Comparison of ENCODE assay signal across 16 cellular contexts in the genomic region with DNA sequence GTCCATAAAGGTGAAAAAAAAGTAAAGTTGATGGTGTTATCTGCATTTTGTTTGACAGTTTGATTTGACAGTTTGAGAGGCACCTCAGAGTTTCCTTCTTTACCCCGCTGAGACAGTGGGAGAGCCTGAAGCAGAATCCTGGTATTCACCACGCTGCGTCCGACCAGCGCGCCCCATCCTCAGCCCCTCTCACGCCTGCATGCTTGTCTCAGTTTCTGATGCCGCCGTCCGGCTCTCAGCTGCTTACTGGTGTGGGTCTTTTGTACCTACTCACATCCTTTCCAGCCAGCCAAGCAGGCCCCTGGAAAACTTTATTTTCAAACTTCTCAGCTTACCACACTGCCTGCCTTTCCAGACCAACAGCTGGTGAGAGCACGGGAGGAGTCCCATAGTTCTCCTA.
A peak's percentile ranks its signal among the peaks of the same experiment; 100 is the strongest.
DNase-seq lines count a peak whose midpoint lies in the region; ATAC-seq and TF ChIP-seq lines count a peak whose summit lies in the region.
"Had no signal": no experiment of that assay in that cellular context is flagged by ENCODE, and none has a peak within 500 bp of the region (broad histone marks: within the 10 kb centered on the region; RNA-seq: fewer than 3 reads in every experiment).

No MANE protein-coding gene starts in this region.

- H3K4me3 ChIP-seq in esophagus muscularis mucosa (no peak overlapping the region), muscle layer of colon (ENCODE audit: low read depth in 1 of 2, low read length in 2 of 2) (no peak overlapping the region), thyroid gland (replicated peaks in 1 of 3) (no peak overlapping the region)
- H3K4me3 ChIP-seq: GM23248 had no signal

- WGBS in esophagus muscularis mucosa, result 97% methylated on average over 11 of the region's 11 CpGs
- WGBS in thyroid gland, 2 donors, result 90 to 93% methylated on average over 11 of the region's 11 CpGs

- H3K36me3 Mint-ChIP-seq in activated naive CD4-positive, alpha-beta T cell treated with anti-CD3 and anti-CD28 coated beads, Interleukin-2, amount 50 U/mL, for 72 hours, result no peaks in the 10 kb centered on the region
- H3K36me3 Mint-ChIP-seq: CD4-positive, alpha-beta memory T cell had no signal

- DNase-seq in esophagus muscularis mucosa (ENCODE audit: extremely low spot score) (peak; percentile 78), thyroid gland (no peak), SK-N-DZ (ENCODE audit: low spot score) (no peak)
- DNase-seq in activated naive CD4-positive, alpha-beta T cell treated with anti-CD3 and anti-CD28 coated beads, Interleukin-2, amount 50 U/mL, for 72 hours (ENCODE audit: low spot score in 2 of 2), result no peak
- DNase-seq: C1 segment of cervical spinal cord; Calu3; CD4-positive, alpha-beta memory T cell; COR-L47; DMS53; DMS79 treated with DMSO at 0.1 percent for 48 hours; GM23248; H9 had no signal

- ATAC-seq in activated naive CD4-positive, alpha-beta T cell treated with anti-CD3 and anti-CD28 coated beads, Interleukin-2, amount 50 U/mL, for 72 hours, result no peak
- no peak for ATAC-seq in GM18517 (IDR thresholded peaks at IDR 0.05; ENCODE audit: unreplicated experiment)
- ATAC-seq: HCT116 had no signal

- TF ChIP-seq POLR2A in esophagus muscularis mucosa (IDR thresholded peaks at IDR 0.05; ENCODE audit: low read depth) (no peak), thyroid gland (IDR thresholded peaks at IDR 0.05) (no peak)

- peaks cover 4 to 59% (median 46%) of the 10 kb centered on the region in 4 donors for H3K36me3 ChIP-seq in esophagus muscularis mucosa
- peaks cover 16% of the 10 kb centered on the region for H3K36me3 ChIP-seq in muscle layer of colon (ENCODE audit: insufficient read depth, low read length)
- H3K36me3 ChIP-seq in thyroid gland, result peaks cover 0 to under 1% of the 10 kb centered on the region in 2 donors

- intact Hi-C loops in esophagus muscularis mucosa (cut with DNase I) (no loop called here), thyroid gland (cut with DNase I) (no loop called here)

- TF ChIP-seq CTCF in esophagus muscularis mucosa (IDR thresholded peaks at IDR 0.05) (no peak), thyroid gland (IDR thresholded peaks at IDR 0.05) (no peak)

- H3K27ac Mint-ChIP-seq in activated naive CD4-positive, alpha-beta T cell treated with anti-CD3 and anti-CD28 coated beads, Interleukin-2, amount 50 U/mL, for 72 hours, result no peak overlapping the region
- H3K27ac Mint-ChIP-seq: H9 had no signal

- H3K9me3 Mint-ChIP-seq in activated naive CD4-positive, alpha-beta T cell treated with anti-CD3 and anti-CD28 coated beads, Interleukin-2, amount 50 U/mL, for 72 hours, result no peaks in the 10 kb centered on the region

- H3K27ac ChIP-seq in angular gyrus (ENCODE audit: low read depth, low read length) (peak overlapping the region; percentile 32), esophagus muscularis mucosa (replicated peaks in 1 of 4) (no peak overlapping the region), muscle layer of colon (ENCODE audit: low read depth, low read length) (peak overlapping the region; percentile 8), thyroid gland (no peak overlapping the region)
- H3K27ac ChIP-seq: GM23248 had no signal

- H3K27me3 ChIP-seq in esophagus muscularis mucosa (no peaks in the 10 kb centered on the region), muscle layer of colon (ENCODE audit: control insufficient read depth in 1 of 2, insufficient read depth in 2 of 2, low read length in 2 of 2) (no peaks in the 10 kb centered on the region), thyroid gland (no peaks in the 10 kb centered on the region)

- H3K9me3 ChIP-seq in esophagus muscularis mucosa (no peaks in the 10 kb centered on the region), muscle layer of colon (ENCODE audit: low read length) (no peaks in the 10 kb centered on the region), thyroid gland (no peaks in the 10 kb centered on the region)

- peaks cover 0 to 27% (median 16%) of the 10 kb centered on the region in 4 donors for H3K4me1 ChIP-seq in esophagus muscularis mucosa
- peaks cover 20% of the 10 kb centered on the region for H3K4me1 ChIP-seq in muscle layer of colon (ENCODE audit: insufficient read depth, low read length)
- H3K4me1 ChIP-seq in thyroid gland, result no peaks in the 10 kb centered on the region

- no peak for TF ChIP-seq EP300 in esophagus muscularis mucosa (IDR thresholded peaks at IDR 0.05)

- no peak overlapping the region for H3K9ac ChIP-seq in muscle layer of colon (ENCODE audit: low read length)
- H3K9ac ChIP-seq: GM23248 had no signal

Comparison
In these comparisons a context has a peak if more than half of its experiments do, and no peak if none do; other contexts are left out.
1. H3K27ac ChIP-seq: peak in angular gyrus (single experiment) and muscle layer of colon (single experiment); none in esophagus muscularis mucosa (0 of 4) and thyroid gland (0 of 3).